8 cellular contexts compared by ENCODE assay signal in the genomic region with DNA sequence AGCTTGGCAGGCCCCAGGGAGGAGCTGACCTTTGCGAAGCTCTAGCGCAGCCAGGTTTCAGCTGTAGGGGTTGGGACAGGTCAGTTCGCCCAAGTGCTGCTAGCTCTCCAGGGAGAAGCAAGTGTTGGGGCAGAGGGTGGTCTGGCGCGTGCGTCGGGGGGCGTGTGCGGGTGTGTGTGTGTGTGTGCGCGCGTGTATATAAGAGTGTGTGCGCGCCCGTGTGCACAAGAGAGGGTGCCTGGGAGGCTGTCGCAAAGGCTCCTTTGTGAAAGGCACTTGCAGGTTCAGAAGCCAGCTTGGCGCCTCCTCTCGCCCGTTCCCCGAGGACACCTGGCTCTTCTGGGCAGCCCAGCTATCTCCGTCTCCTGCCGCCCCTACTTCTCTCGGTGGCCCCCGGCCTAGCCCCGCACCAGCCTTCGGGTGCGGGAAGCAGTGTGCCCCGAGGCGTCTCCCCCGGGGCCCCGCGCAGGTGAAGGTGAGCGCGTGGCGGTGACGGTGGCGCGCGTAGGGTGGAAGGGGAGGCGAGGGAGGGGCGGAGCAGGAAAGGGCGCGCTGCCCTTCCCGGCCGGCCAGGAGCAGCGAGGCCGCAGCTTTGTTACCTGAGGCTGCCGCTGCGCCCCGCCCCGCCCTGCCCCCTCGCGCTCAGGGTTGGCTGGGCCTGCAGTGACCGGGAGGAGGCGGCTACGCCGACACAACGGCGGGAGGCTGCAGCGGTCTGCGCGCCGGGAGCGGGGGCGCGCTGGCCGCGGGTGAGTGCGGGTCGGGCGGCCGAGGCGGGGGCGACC. TPM values are rescaled to one million over a fixed set of nuclear protein-coding genes. Genes with fewer than 3 reads are reported as not detected.
DNase-seq lines count a peak whose midpoint lies in the region; ATAC-seq and TF ChIP-seq lines count a peak whose summit lies in the region.

A gene with protein sequence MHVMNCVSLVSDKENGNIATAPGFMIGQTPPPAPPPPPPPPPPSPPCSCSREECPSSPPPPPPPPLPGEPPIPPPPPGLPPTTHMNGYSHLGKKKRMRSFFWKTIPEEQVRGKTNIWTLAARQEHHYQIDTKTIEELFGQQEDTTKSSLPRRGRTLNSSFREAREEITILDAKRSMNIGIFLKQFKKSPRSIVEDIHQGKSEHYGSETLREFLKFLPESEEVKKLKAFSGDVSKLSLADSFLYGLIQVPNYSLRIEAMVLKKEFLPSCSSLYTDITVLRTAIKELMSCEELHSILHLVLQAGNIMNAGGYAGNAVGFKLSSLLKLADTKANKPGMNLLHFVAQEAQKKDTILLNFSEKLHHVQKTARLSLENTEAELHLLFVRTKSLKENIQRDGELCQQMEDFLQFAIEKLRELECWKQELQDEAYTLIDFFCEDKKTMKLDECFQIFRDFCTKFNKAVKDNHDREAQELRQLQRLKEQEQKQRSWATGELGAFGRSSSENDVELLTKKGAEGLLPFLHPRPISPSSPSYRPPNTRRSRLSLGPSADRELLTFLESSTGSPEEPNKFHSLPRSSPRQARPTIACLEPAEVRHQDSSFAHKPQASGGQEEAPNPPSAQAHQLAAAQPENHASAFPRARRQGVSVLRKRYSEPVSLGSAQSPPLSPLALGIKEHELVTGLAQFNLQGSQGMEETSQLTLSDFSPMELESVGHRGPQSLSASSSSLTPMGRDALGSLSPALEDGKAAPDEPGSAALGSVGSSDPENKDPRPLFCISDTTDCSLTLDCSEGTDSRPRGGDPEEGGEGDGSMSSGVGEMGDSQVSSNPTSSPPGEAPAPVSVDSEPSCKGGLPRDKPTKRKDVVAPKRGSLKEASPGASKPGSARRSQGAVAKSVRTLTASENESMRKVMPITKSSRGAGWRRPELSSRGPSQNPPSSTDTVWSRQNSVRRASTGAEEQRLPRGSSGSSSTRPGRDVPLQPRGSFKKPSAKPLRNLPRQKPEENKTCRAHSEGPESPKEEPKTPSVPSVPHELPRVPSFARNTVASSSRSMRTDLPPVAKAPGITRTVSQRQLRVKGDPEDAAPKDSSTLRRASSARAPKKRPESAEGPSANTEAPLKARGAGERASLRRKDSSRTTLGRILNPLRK (plus strand): TSS at position 663 of the 785 bp plus-strand sequence. CDS start 6,735 bp downstream, outside the sequence.

- H3K4me3 ChIP-seq in H7 (ENCODE audit: insufficient read depth, low read depth, low read length) (peak within 1 kb of the TSS; percentile 96), cardiac fibroblast (replicated peaks in 1 of 2; ENCODE audit: low read depth in 2 of 2, low read length in 2 of 2) (peak within 1 kb of the TSS; percentile 50 to 53), stomach (peak within 1 kb of the TSS; percentile 59 to 86 (median 72))

- no peak for ATAC-seq in GM21825 (IDR thresholded peaks at IDR 0.05; ENCODE audit: unreplicated experiment)

- TF ChIP-seq CTCF in cardiac fibroblast (IDR thresholded peaks at IDR 0.05; ENCODE audit: low read depth, low read length) (no peak), stomach (IDR thresholded peaks at IDR 0.05) (peak in 1 of 7 experiments; percentile 31)

- peak within 1 kb of the TSS; percentile 87 to 99 (median 90) for H3K27ac ChIP-seq in stomach

- 2 to 12% (median 3%) methylated on average over 30 to 74 of the region's 74 CpGs for WGBS in stomach, 5 donors

- H3K36me3 ChIP-seq in H7 (replicated peaks; ENCODE audit: control insufficient read depth, insufficient read depth, low read length) (no peaks in the 10 kb centered on the region), stomach (no peaks in the 10 kb centered on the region)

- peaks cover 24 to 39% (median 37%) of the 10 kb centered on the region in 4 donors for H3K4me1 ChIP-seq in stomach

- intact Hi-C loops in stomach (cut with DNase I; ENCODE audit: low total_unique reads): no loop called here

- TF ChIP-seq POLR2A in stomach (IDR thresholded peaks at IDR 0.05): peak in 1 of 4 donors; percentile 48

- in situ Hi-C loops in Caki2 (cut with HindIII; ENCODE audit: low pct_unique_long_range_greater_than_20kb, low sequenced_read_pairs): no loop called here

- H3K9me3 ChIP-seq in stomach: no peaks in the 10 kb centered on the region

- TF ChIP-seq EP300 in stomach (IDR thresholded peaks at IDR 0.05): no peak

- H3K27me3 ChIP-seq in H7 (ENCODE audit: control insufficient read depth, insufficient read depth, low read length) (peaks cover 12% of the 10 kb centered on the region), stomach (peaks cover 0 to 51% (median 16%) of the 10 kb centered on the region in 3 donors)

- DNase-seq in Caki2 (ENCODE audit: low read depth) (peak; percentile 75), H7 (peak; percentile 96), NCI-H748 treated with DMSO at 0.1 percent for 48 hours (lab: John Stamatoyannopoulos, UW) (peak; percentile 45), cardiac fibroblast (ENCODE audit: low read depth in 2 of 2) (no peak), left kidney (ENCODE audit: low read depth, low spot score) (peak; percentile 90), stomach (peak; percentile 90), T-helper 9 cell (no peak)

RNA-seq across cellular contexts. Expression of the gene that starts here (rescaled TPM):
- 1.7 and 2.8 TPM in 2 replicates for total RNA-seq in Caki2 (2014; rRNA removed; shearing (Covaris generic); ENCODE audit: low replicate concordance)
- 4.6 and 4.9 TPM in 2 replicates for total RNA-seq in H7 (2014; rRNA removed; shearing (Covaris generic))
- total RNA-seq in stomach: 10 to 100 TPM in 1 of 5 donors, 1 to 10 TPM in 4; 3.5 to 13.4 (median 8.6) TPM
- polyA plus RNA-seq in stomach: 1 to 10 TPM; 2.9 to 4.3 (median 3.8) TPM

Comparison
In these comparisons a context has a peak if more than half of its experiments do, and no peak if none do; other contexts are left out.
1. DNase-seq: peak in Caki2 (single experiment), H7 (single experiment), NCI-H748 treated with DMSO at 0.1 percent for 48 hours (single experiment), left kidney (single experiment) and stomach (single experiment); none in cardiac fibroblast (0 of 2) and T-helper 9 cell (single experiment).
2. Peak in every context shown above with its lines, with median percentiles within 50 percentile points of each other: H3K4me3 ChIP-seq.